ENCODE assay signal across 11 cellular contexts in the genomic region with DNA sequence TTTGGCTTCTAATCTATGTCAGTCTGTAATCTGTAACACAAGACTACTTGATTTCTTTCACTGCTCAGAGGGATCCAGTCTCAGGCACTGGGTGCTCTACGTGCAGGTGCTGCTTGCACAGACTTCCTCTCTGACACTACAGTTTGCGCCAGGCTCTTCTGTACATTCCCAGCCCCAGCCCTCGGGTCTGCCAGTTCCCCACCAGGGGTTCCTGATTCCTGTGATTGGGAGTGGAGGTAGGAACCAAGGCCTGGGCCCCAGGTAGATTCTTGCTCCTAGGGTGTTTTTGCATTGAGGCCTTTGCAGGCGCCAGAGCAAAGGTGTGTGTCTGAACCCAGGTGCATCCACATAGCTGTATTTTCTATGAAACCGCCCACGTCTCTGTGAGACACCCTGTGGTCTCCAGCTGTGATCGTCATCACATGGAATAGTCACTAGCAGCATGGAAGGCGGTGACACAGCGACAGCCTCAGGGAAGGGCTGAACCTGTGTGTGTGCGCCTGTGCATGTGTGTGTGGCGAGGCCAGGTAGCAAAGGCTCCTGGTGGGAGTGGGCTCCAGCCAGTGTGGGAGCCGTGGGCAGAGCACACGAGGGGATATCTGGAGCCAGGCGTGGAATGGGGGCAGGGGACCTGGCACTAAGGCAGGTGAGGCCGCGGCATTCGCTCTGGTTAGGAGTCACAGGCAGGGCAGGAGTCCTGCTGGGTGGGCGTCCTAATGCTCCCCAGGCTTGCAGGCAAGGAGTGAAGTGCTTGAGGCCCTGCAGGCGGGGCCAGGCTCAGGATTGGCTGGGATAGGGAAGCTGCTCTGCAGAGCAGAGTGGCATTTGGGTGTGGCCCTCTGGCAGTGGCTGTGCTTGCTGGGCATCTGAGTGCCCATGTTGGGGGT. TPM values are rescaled to one million over a fixed set of nuclear protein-coding genes. Genes with fewer than 3 reads are reported as not detected.
DNase-seq lines count a peak whose midpoint lies in the region; ATAC-seq lines count a peak whose summit lies in the region.
"Had no signal": no experiment of that assay in that cellular context is flagged by ENCODE, and none has a peak within 500 bp of the region (broad histone marks: within the 10 kb centered on the region; RNA-seq: fewer than 3 reads in every experiment).

No MANE protein-coding gene starts in this region.

- no peaks in the 10 kb centered on the region for H3K9me3 Mint-ChIP-seq in activated T-helper 1 cell treated with anti-CD3 and anti-CD28 coated beads, Interleukin-12 subunit alpha, Interleukin-12 subunit beta, Interleukin-2, Interleukin-4 antibody, amounts not matched to agents 30 ng/mL and 10 ng/mL and 1 ng/mL, durations not matched to agents 14 hours and 24 hours and 36 hours
- H3K9me3 Mint-ChIP-seq in naive thymus-derived CD8-positive, alpha-beta T cell: no peaks in the 10 kb centered on the region
- H3K9me3 Mint-ChIP-seq: effector memory CD8-positive, alpha-beta T cell had no signal

- H3K27me3 Mint-ChIP-seq in activated T-helper 1 cell treated with anti-CD3 and anti-CD28 coated beads, Interleukin-12 subunit alpha, Interleukin-12 subunit beta, Interleukin-2, Interleukin-4 antibody, amounts not matched to agents 30 ng/mL and 10 ng/mL and 1 ng/mL, durations not matched to agents 14 hours and 24 hours and 36 hours (ENCODE audit: insufficient read depth): no peaks in the 10 kb centered on the region
- no peaks in the 10 kb centered on the region for H3K27me3 Mint-ChIP-seq in naive thymus-derived CD8-positive, alpha-beta T cell
- H3K27me3 Mint-ChIP-seq: effector memory CD8-positive, alpha-beta T cell had no signal

- intact Hi-C loops in activated T-helper 1 cell treated with anti-CD3 and anti-CD28 coated beads, Interleukin-12 subunit alpha, Interleukin-12 subunit beta, Interleukin-2, Interleukin-4 antibody, amounts not matched to agents 30 ng/mL and 10 ng/mL and 1 ng/mL, durations not matched to agents 14 hours and 24 hours and 36 hours (cut with micrococcal nuclease): no loop called here

- H3K4me3 Mint-ChIP-seq in activated T-helper 1 cell treated with anti-CD3 and anti-CD28 coated beads, Interleukin-12 subunit alpha, Interleukin-12 subunit beta, Interleukin-2, Interleukin-4 antibody, amounts not matched to agents 30 ng/mL and 10 ng/mL and 1 ng/mL, durations not matched to agents 14 hours and 24 hours and 36 hours: no peak overlapping the region
- peak overlapping the region in 9 of 10 donors; percentile 11 to 75 (median 55) for H3K4me3 Mint-ChIP-seq in naive thymus-derived CD8-positive, alpha-beta T cell
- H3K4me3 Mint-ChIP-seq: effector memory CD8-positive, alpha-beta T cell had no signal

- POLR2A ChIA-PET in naive thymus-derived CD8-positive, alpha-beta T cell (lab: Charles Lee): interaction anchor here (2.6 to 4.1 kb wide), 3 partner anchors 10 to 14 kb away, joined by 11 to 49 read pairs (median 49); partner anchors contain the start of genes GUK1 and IBA57

- ATAC-seq in naive thymus-derived CD8-positive, alpha-beta T cell: peak; percentile 43 to 70
- no peak for ATAC-seq in HG02623 (IDR thresholded peaks at IDR 0.05; ENCODE audit: unreplicated experiment)
- ATAC-seq in HG02759 (IDR thresholded peaks at IDR 0.05; ENCODE audit: unreplicated experiment): no peak
- ATAC-seq in GM18868 (IDR thresholded peaks at IDR 0.05; ENCODE audit: unreplicated experiment): no peak
- ATAC-seq: effector memory CD8-positive, alpha-beta T cell had no signal

- H3K36me3 Mint-ChIP-seq in activated T-helper 1 cell treated with anti-CD3 and anti-CD28 coated beads, Interleukin-12 subunit alpha, Interleukin-12 subunit beta, Interleukin-2, Interleukin-4 antibody, amounts not matched to agents 30 ng/mL and 10 ng/mL and 1 ng/mL, durations not matched to agents 14 hours and 24 hours and 36 hours (ENCODE audit: low read depth): no peaks in the 10 kb centered on the region
- H3K36me3 Mint-ChIP-seq in naive thymus-derived CD8-positive, alpha-beta T cell: no peaks in the 10 kb centered on the region

- H3K27ac Mint-ChIP-seq in activated T-helper 1 cell treated with anti-CD3 and anti-CD28 coated beads, Interleukin-12 subunit alpha, Interleukin-12 subunit beta, Interleukin-2, Interleukin-4 antibody, amounts not matched to agents 30 ng/mL and 10 ng/mL and 1 ng/mL, durations not matched to agents 14 hours and 24 hours and 36 hours: peak overlapping the region; percentile 82
- H3K27ac Mint-ChIP-seq in naive thymus-derived CD8-positive, alpha-beta T cell: peak overlapping the region; percentile 40 to 94 (median 86)

- peak; percentile 49 for DNase-seq in A172 (ENCODE audit: low spot score)
- DNase-seq in NCI-H1417 treated with DMSO at 0.1 percent for 48 hours (lab: John Stamatoyannopoulos, UW): peak; percentile 54
- DNase-seq in activated T-helper 1 cell treated with anti-CD3 and anti-CD28 coated beads, Interleukin-12 subunit alpha, Interleukin-12 subunit beta, Interleukin-2, Interleukin-4 antibody, amounts not matched to agents 30 ng/mL and 10 ng/mL and 1 ng/mL, durations not matched to agents 14 hours and 24 hours and 36 hours (ENCODE audit: low spot score): no peak
- DNase-seq in naive thymus-derived CD8-positive, alpha-beta T cell: peak in 5 of 10 donors; percentile 31 to 50 (median 41)
- no peak for DNase-seq in NCI-H774 (lab: John Stamatoyannopoulos, UW)
- DNase-seq: effector memory CD8-positive, alpha-beta T cell; KBM-7; occipital lobe had no signal

- peaks cover 11% of the 10 kb centered on the region for H3K4me1 Mint-ChIP-seq in activated T-helper 1 cell treated with anti-CD3 and anti-CD28 coated beads, Interleukin-12 subunit alpha, Interleukin-12 subunit beta, Interleukin-2, Interleukin-4 antibody, amounts not matched to agents 30 ng/mL and 10 ng/mL and 1 ng/mL, durations not matched to agents 14 hours and 24 hours and 36 hours (ENCODE audit: low read depth)
- H3K4me1 Mint-ChIP-seq in naive thymus-derived CD8-positive, alpha-beta T cell: peaks cover 15 to 44% (median 31%) of the 10 kb centered on the region in 4 donors

RNA-seq across cellular contexts. Expression of gene GJC2, which starts 5.2 kb away (rescaled TPM):
- 6.6 and 16.8 TPM in 2 replicates for total RNA-seq in A172 (2014; rRNA removed; shearing (Covaris generic))
- 0.61 and 0.93 TPM in 2 replicates for total RNA-seq in activated T-helper 1 cell treated with anti-CD3 and anti-CD28 coated beads, Interleukin-12 subunit alpha, Interleukin-12 subunit beta, Interleukin-2, Interleukin-4 antibody, amounts not matched to agents 30 ng/mL and 10 ng/mL and 1 ng/mL, durations not matched to agents 14 hours and 24 hours and 36 hours
- 1 to 10 TPM; 2.6 to 2.8 TPM for total RNA-seq in naive thymus-derived CD8-positive, alpha-beta T cell
- polyA plus RNA-seq in naive thymus-derived CD8-positive, alpha-beta T cell: under 1 TPM in 2 of 3 donors, not detected in 1; 0.16 to 0.22 TPM

RNA-seq across cellular contexts. Expression of gene IBA57, which starts 10.7 kb away (rescaled TPM):
- total RNA-seq in A172 (2014; rRNA removed; shearing (Covaris generic)): 7.4 and 8.5 TPM in 2 replicates
- 7.5 and 8.1 TPM in 2 replicates for total RNA-seq in activated T-helper 1 cell treated with anti-CD3 and anti-CD28 coated beads, Interleukin-12 subunit alpha, Interleukin-12 subunit beta, Interleukin-2, Interleukin-4 antibody, amounts not matched to agents 30 ng/mL and 10 ng/mL and 1 ng/mL, durations not matched to agents 14 hours and 24 hours and 36 hours
- total RNA-seq in naive thymus-derived CD8-positive, alpha-beta T cell: 10 to 100 TPM; 11.0 to 12.3 TPM
- polyA plus RNA-seq in naive thymus-derived CD8-positive, alpha-beta T cell: 1 to 10 TPM; 3.3 to 4.2 (median 3.4) TPM

RNA-seq across cellular contexts. Expression of gene GUK1, which starts 14.8 kb away (rescaled TPM):
- 407 and 501 TPM in 2 replicates for total RNA-seq in A172 (2014; rRNA removed; shearing (Covaris generic))
- 201 and 202 TPM in 2 replicates for total RNA-seq in activated T-helper 1 cell treated with anti-CD3 and anti-CD28 coated beads, Interleukin-12 subunit alpha, Interleukin-12 subunit beta, Interleukin-2, Interleukin-4 antibody, amounts not matched to agents 30 ng/mL and 10 ng/mL and 1 ng/mL, durations not matched to agents 14 hours and 24 hours and 36 hours
- 100 to 1,000 TPM; 189 to 202 TPM for total RNA-seq in naive thymus-derived CD8-positive, alpha-beta T cell
- 100 to 1,000 TPM; 369 to 466 (median 374) TPM for polyA plus RNA-seq in naive thymus-derived CD8-positive, alpha-beta T cell

RNA-seq across cellular contexts. Expression of gene MRPL55, which starts 45.8 kb away (rescaled TPM):
- 103 and 141 TPM in 2 replicates for total RNA-seq in A172 (2014; rRNA removed; shearing (Covaris generic))
- total RNA-seq in activated T-helper 1 cell treated with anti-CD3 and anti-CD28 coated beads, Interleukin-12 subunit alpha, Interleukin-12 subunit beta, Interleukin-2, Interleukin-4 antibody, amounts not matched to agents 30 ng/mL and 10 ng/mL and 1 ng/mL, durations not matched to agents 14 hours and 24 hours and 36 hours: 53.3 and 61.7 TPM in 2 replicates
- total RNA-seq in naive thymus-derived CD8-positive, alpha-beta T cell: 10 to 100 TPM; 61.9 to 64.8 TPM
- 100 to 1,000 TPM in 2 of 3 donors, 10 to 100 TPM in 1; 96.9 to 130 (median 103) TPM for polyA plus RNA-seq in naive thymus-derived CD8-positive, alpha-beta T cell

RNA-seq across cellular contexts. Expression of gene C1orf35, which starts 51.8 kb away (rescaled TPM):
- total RNA-seq in A172 (2014; rRNA removed; shearing (Covaris generic)): 31.7 and 31.8 TPM in 2 replicates
- 27.7 and 30.7 TPM in 2 replicates for total RNA-seq in activated T-helper 1 cell treated with anti-CD3 and anti-CD28 coated beads, Interleukin-12 subunit alpha, Interleukin-12 subunit beta, Interleukin-2, Interleukin-4 antibody, amounts not matched to agents 30 ng/mL and 10 ng/mL and 1 ng/mL, durations not matched to agents 14 hours and 24 hours and 36 hours
- 10 to 100 TPM; 26.0 to 28.1 TPM for total RNA-seq in naive thymus-derived CD8-positive, alpha-beta T cell
- polyA plus RNA-seq in naive thymus-derived CD8-positive, alpha-beta T cell: 10 to 100 TPM; 12.9 to 25.6 (median 20.0) TPM

Comparison
In these comparisons a context has a peak if more than half of its experiments do, and no peak if none do; other contexts are left out.
1. DNase-seq: peak in A172 (single experiment) and NCI-H1417 treated with DMSO at 0.1 percent for 48 hours (single experiment); none in activated T-helper 1 cell treated with anti-CD3 and anti-CD28 coated beads, Interleukin-12 subunit alpha, Interleukin-12 subunit beta, Interleukin-2, Interleukin-4 antibody, amounts not matched to agents 30 ng/mL and 10 ng/mL and 1 ng/mL, durations not matched to agents 14 hours and 24 hours and 36 hours (single experiment) and NCI-H774 (single experiment).
2. ATAC-seq: peak in naive thymus-derived CD8-positive, alpha-beta T cell (2 of 2); none in HG02623 (single experiment), HG02759 (single experiment) and GM18868 (single experiment).